In genomic region chr1:145696630-145696960, GRCh38 we compare ENCODE assay signal across 22 cellular contexts. TPM values are rescaled to one million over a fixed set of nuclear protein-coding genes. Genes with fewer than 3 reads are reported as not detected.
DNase-seq lines count a peak whose midpoint lies in the region; ATAC-seq, FAIRE-seq and TF ChIP-seq lines count a peak whose summit lies in the region.
"Had no signal": no experiment of that assay in that cellular context is flagged by ENCODE, and none has a peak within 500 bp of the region (broad histone marks: within the 10 kb centered on the region; RNA-seq: fewer than 3 reads in every experiment).

No MANE protein-coding gene starts in this region.

- H3K79me1 ChIP-seq in trophoblast cell (ENCODE audit: low read length) = peaks cover 15% of the 10 kb centered on the region

- no peak for ATAC-seq in K562

- no peak overlapping the region for H4K8ac ChIP-seq in trophoblast cell (ENCODE audit: low read depth, low read length)

- H2AFZ ChIP-seq in K562 (ENCODE audit: low read depth, low read length) = no peak overlapping the region
- no peak overlapping the region for H2AFZ ChIP-seq in trophoblast cell (ENCODE audit: insufficient read depth, low read length, poor library complexity)
- H2AFZ ChIP-seq: GM23248 had no signal

- no peak overlapping the region for H3K4me3 ChIP-seq in K562
- no peak overlapping the region for H3K4me3 ChIP-seq in trophoblast cell (ENCODE audit: low read depth, low read length)
- H3K4me3 ChIP-seq in kidney (ENCODE audit: low read length in 2 of 2) = peak overlapping the region in 1 of 2 donors; percentile 4
- H3K4me3 ChIP-seq: GM23248 had no signal

- no peak for TF ChIP-seq POLR2A in K562 (conservative IDR thresholded peaks at IDR 0.05)

- H2BK12ac ChIP-seq in trophoblast cell (ENCODE audit: low read length) = no peak overlapping the region

- no peak overlapping the region for H4K12ac ChIP-seq in trophoblast cell (ENCODE audit: low read depth, low read length)

- H3K4ac ChIP-seq in trophoblast cell (ENCODE audit: low read depth, low read length) = no peak overlapping the region

- no peak overlapping the region for H3K14ac ChIP-seq in trophoblast cell (ENCODE audit: low read length)

- BruUV-seq in K562 (replicated peaks; lab: Mats Ljungman, UMichigan) = no TSS peak

- H3K27me3 ChIP-seq in K562 (ENCODE audit: control insufficient read depth in 2 of 2, insufficient read depth in 2 of 2, low read length in 2 of 2) (peaks cover 0 to 6% of the 10 kb centered on the region in 2 experiments; a peak in 1 of 5 replicates), trophoblast cell (ENCODE audit: insufficient read depth, low read length) (no peaks in the 10 kb centered on the region)
- H3K27me3 ChIP-seq: BE2C had no signal

- H3K9me1 ChIP-seq in K562 (ENCODE audit: control insufficient read depth, insufficient read depth, low read length) = no peaks in the 10 kb centered on the region

- CTCF ChIA-PET in K562 (lab: Yijun Ruan, JAX; ENCODE audit: low intra/inter-chr PET ratio) = no interaction called here

- peaks cover 3 to 13% of the 10 kb centered on the region in 2 experiments; a peak in 2 of 5 replicates for H3K4me1 ChIP-seq in K562 (replicated peaks in 1 of 2; ENCODE audit: control insufficient read depth in 2 of 2, insufficient read depth in 2 of 2, low read length in 2 of 2)
- H3K4me1 ChIP-seq in trophoblast cell (ENCODE audit: control insufficient read depth in 1 of 2, insufficient read depth in 2 of 2, low read length in 2 of 2) = peaks cover 0 to 9% of the 10 kb centered on the region in 2 experiments
- peaks cover 7 to 8% of the 10 kb centered on the region in 2 donors for H3K4me1 ChIP-seq in kidney (ENCODE audit: control insufficient read depth in 1 of 2, insufficient read depth in 1 of 2, low read depth in 1 of 2, low read length in 2 of 2)
- H3K4me1 ChIP-seq: BE2C had no signal

- FAIRE-seq in K562 (lab: Jason Lieb, UNC) (no peak), kidney (lab: Jason Lieb, UNC) (no peak)
- FAIRE-seq: D721Med, G401.6, GM12891, GM19239, H54, HTR-8/SVneo had no signal

- H2BK120ac ChIP-seq in trophoblast cell (ENCODE audit: insufficient read depth, low read length, poor library complexity) = no peak overlapping the region

- H4K20me1 ChIP-seq in K562 (replicated peaks; ENCODE audit: control insufficient read depth, insufficient read depth, low read length) = no peaks in the 10 kb centered on the region

- in situ Hi-C loops in Caki2 (cut with HindIII; ENCODE audit: low pct_unique_long_range_greater_than_20kb, low sequenced_read_pairs) = no loop called here
- in situ Hi-C loops in K562 (cut with MboI) = no loop called here

- TF ChIP-seq RAD21 in K562 (CRISPR knock-in tag; conservative IDR thresholded peaks at IDR 0.05 in 1 of 2, IDR thresholded peaks at IDR 0.05 in 1 of 2) = no peak

- 27% methylated on average over 3 of the region's 3 CpGs for WGBS in K562 (ENCODE audit: insufficient coverage, low coverage, missing lambda C conversion rate)
- no CpG with 5 or more reads among the region's 3 CpGs for WGBS in trophoblast cell (ENCODE audit: extremely low coverage, insufficient coverage, insufficient read length)

- no peak overlapping the region for H3K27ac ChIP-seq in K562 (ENCODE audit: extremely low read depth, low read depth, low read length)
- no peak overlapping the region for H3K27ac ChIP-seq in trophoblast cell (ENCODE audit: low read depth, low read length)
- no peak overlapping the region for H3K27ac ChIP-seq in kidney (ENCODE audit: low read depth in 2 of 2, low read length in 2 of 2)
- H3K27ac ChIP-seq: GM23248 had no signal

- H3K4me2 ChIP-seq in K562 (ENCODE audit: insufficient read depth, low read length) = no peak overlapping the region
- H3K4me2 ChIP-seq in trophoblast cell (ENCODE audit: low read length) = no peak overlapping the region

- TF ChIP-seq CTCF in K562 (IDR thresholded peaks at IDR 0.05 in 2 of 3, conservative IDR thresholded peaks at IDR 0.05 in 1 of 3; ENCODE audit: insufficient read depth in 2 of 3, low read depth in 1 of 3, low read length in 3 of 3) = no peak
- no peak for TF ChIP-seq CTCF in kidney (IDR thresholded peaks at IDR 0.05; ENCODE audit: borderline replicate concordance, extremely low read depth, insufficient read depth)

- H3K36me3 ChIP-seq in K562 (ENCODE audit: control insufficient read depth, insufficient read depth, low read length) = no peaks in the 10 kb centered on the region
- peaks cover 2% of the 10 kb centered on the region in 2 experiments for H3K36me3 ChIP-seq in trophoblast cell (ENCODE audit: control insufficient read depth in 1 of 2, insufficient read depth in 2 of 2, low read length in 2 of 2)
- peaks cover 0 to 10% of the 10 kb centered on the region in 2 donors for H3K36me3 ChIP-seq in kidney (ENCODE audit: control insufficient read depth in 1 of 2, insufficient read depth in 2 of 2, low read length in 2 of 2)
- H3K36me3 ChIP-seq: BE2C had no signal

- TF ChIP-seq EP300 in K562 (IDR thresholded peaks at IDR 0.05; ENCODE audit: low read length) = no peak

- H3K9ac ChIP-seq in K562 (ENCODE audit: insufficient read depth in 1 of 2, low read depth in 2 of 2, low read length in 2 of 2) (no peak overlapping the region), trophoblast cell (ENCODE audit: low read length) (no peak overlapping the region), kidney (ENCODE audit: low read length in 2 of 2) (no peak overlapping the region)
- H3K9ac ChIP-seq: GM23248 had no signal

- intact Hi-C loops in K562 (cut with micrococcal nuclease) (no loop called here), kidney (cut with DNase I) (no loop called here)

- no peaks in the 10 kb centered on the region for H3K79me2 ChIP-seq in K562 (ENCODE audit: control insufficient read depth, insufficient read depth, low read length)
- H3K79me2 ChIP-seq in trophoblast cell (ENCODE audit: control insufficient read depth, insufficient read depth, low read length, poor library complexity) = peaks cover 1% of the 10 kb centered on the region

- no peak overlapping the region for H2BK5ac ChIP-seq in trophoblast cell (ENCODE audit: low read depth, low read length, poor library complexity)

- H3K18ac ChIP-seq in trophoblast cell (ENCODE audit: low read length) = no peak overlapping the region

- H2AK5ac ChIP-seq in trophoblast cell (ENCODE audit: low read length) = no peak overlapping the region

- no peak overlapping the region for H3K23ac ChIP-seq in trophoblast cell (ENCODE audit: low read length)

- DNase-seq in Caki2 (ENCODE audit: low read depth) (peak; percentile 52), K562 (ENCODE audit: extremely low read depth in 1 of 4, low spot score in 3 of 4) (no peak), kidney tubule cell (ENCODE audit: low spot score) (peak; percentile 83), trophoblast cell (no peak), NCI-H1105 (lab: John Stamatoyannopoulos, UW) (no peak), kidney (no peak), NCI-H1694 treated with DMSO at 0.1 percent for 48 hours (lab: John Stamatoyannopoulos, UW) (no peak)
- DNase-seq: BE2C; C1 segment of cervical spinal cord; CD4-positive, CD25-positive, alpha-beta regulatory T cell; CD8-positive, alpha-beta memory T cell; COR-L47; GM23248; HCEC 1CT; IMR-90 had no signal

- peak overlapping the region; percentile 30 for H4K91ac ChIP-seq in trophoblast cell (ENCODE audit: low read depth, low read length)

- POLR2A ChIA-PET in K562 (lab: Yijun Ruan, JAX) = interaction anchor here (1.4 kb wide), 1 partner anchor 8 kb away, joined by 5 read pairs; no protein-coding TSS in a partner anchor

- H3K9me3 ChIP-seq in K562 (replicated peaks; ENCODE audit: control insufficient read depth, insufficient read depth, low read depth, low read length) = no peaks in the 10 kb centered on the region
- peaks cover 2% of the 10 kb centered on the region for H3K9me3 ChIP-seq in trophoblast cell (ENCODE audit: insufficient read depth, low read depth, low read length)
- no peaks in the 10 kb centered on the region for H3K9me3 ChIP-seq in kidney (ENCODE audit: control insufficient read depth in 1 of 2, low read length in 2 of 2)
- H3K9me3 ChIP-seq: BE2C had no signal

RNA-seq across cellular contexts. Expression of gene PDZK1, which starts 10.6 kb away (rescaled TPM):
- 104 and 107 TPM in 2 replicates for total RNA-seq in Caki2 (2014; rRNA removed; shearing (Covaris generic); ENCODE audit: low replicate concordance)
- not detected in 2 replicates for total RNA-seq in K562 (2011; cell fraction: chromatin; rRNA removed; ENCODE audit: low replicate concordance)
- total RNA-seq in K562 (2011; cell fraction: nucleolus; rRNA removed) = not detected in 2 replicates
- 1.2 TPM in 1 of 2 replicates, not detected in the other for total RNA-seq in K562 (2011; cell fraction: nucleoplasm; rRNA removed)
- total RNA-seq in K562 (2014; rRNA removed) = not detected in 2 replicates
- total RNA-seq in K562 (2014; rRNA removed; fragmentation: Illumina TruSeq; extraction: Trizol) = 0.10 and 0.22 TPM in 2 replicates
- total RNA-seq in K562 (2015; rRNA removed; fragmentation: Illumina TruSeq; extraction: Trizol) = 0.11 and 0.23 TPM in 2 replicates
- total RNA-seq in K562 (2021) = 0.13 and 0.22 TPM in 2 replicates
- 0.04 TPM in 1 of 2 replicates, not detected in the other for polyA plus RNA-seq in K562 (2011; rRNA removed)
- 0.03 TPM in 1 of 2 replicates, not detected in the other for polyA plus RNA-seq in K562 (2011; cell fraction: cytosol; rRNA removed)
- 0.14 and 0.22 TPM in 2 replicates for polyA plus RNA-seq in K562 (2011; cell fraction: nucleus; rRNA removed)
- polyA plus RNA-seq in K562 (2012) = 0.25 and 0.43 TPM in 2 replicates
- polyA plus RNA-seq in K562 (2014; fragmentation: Illumina TruSeq; extraction: Trizol) = not detected in 2 replicates
- under 1 TPM; 0.07 to 0.21 TPM for polyA plus RNA-seq in K562 (2014; fragmentation: Nextera tagmentation; extraction: Ambion mirVana)
- 0.08 and 0.16 TPM in 2 replicates for polyA plus RNA-seq in K562 (2014; rRNA removed)
- 0.27 TPM in 1 of 2 replicates, not detected in the other for polyA minus RNA-seq in K562 (2011; rRNA and poly(A)+ RNA removed)
- polyA minus RNA-seq in K562 (2011; cell fraction: cytosol; rRNA and poly(A)+ RNA removed) = not detected in 2 replicates
- 0.11 TPM in 1 of 2 replicates, not detected in the other for polyA minus RNA-seq in K562 (2011; cell fraction: nucleus; rRNA and poly(A)+ RNA removed)
- polyA plus RNA-seq in trophoblast cell (2013) = 34.7 and 36.3 TPM in 2 replicates
- total RNA-seq in kidney = 152 TPM
- 659 TPM for polyA plus RNA-seq in kidney (ENCODE audit: insufficient read depth, low read depth, low replicate concordance)
- total RNA-seq: CD4-positive, CD25-positive, alpha-beta regulatory T cell; CD8-positive, alpha-beta memory T cell had no signal

RNA-seq across cellular contexts. Expression of gene CD160, which starts 22.7 kb away (rescaled TPM):
- not detected in 2 replicates for total RNA-seq in Caki2 (2014; rRNA removed; shearing (Covaris generic); ENCODE audit: low replicate concordance)
- total RNA-seq in K562 (2011; cell fraction: chromatin; rRNA removed; ENCODE audit: low replicate concordance) = not detected in 2 replicates
- total RNA-seq in K562 (2011; cell fraction: nucleolus; rRNA removed) = not detected in 2 replicates
- not detected in 2 replicates for total RNA-seq in K562 (2011; cell fraction: nucleoplasm; rRNA removed)
- total RNA-seq in K562 (2014; rRNA removed) = not detected in 2 replicates
- not detected in 2 replicates for total RNA-seq in K562 (2014; rRNA removed; fragmentation: Illumina TruSeq; extraction: Trizol)
- total RNA-seq in K562 (2015; rRNA removed; fragmentation: Illumina TruSeq; extraction: Trizol) = not detected in 2 replicates
- not detected in 2 replicates for total RNA-seq in K562 (2021)
- 0.05 TPM in 1 of 2 replicates, not detected in the other for polyA plus RNA-seq in K562 (2011; rRNA removed)
- polyA plus RNA-seq in K562 (2011; cell fraction: cytosol; rRNA removed) = not detected in 2 replicates
- not detected in 2 replicates for polyA plus RNA-seq in K562 (2011; cell fraction: nucleus; rRNA removed)
- polyA plus RNA-seq in K562 (2012) = 0.17 and 0.22 TPM in 2 replicates
- not detected in 2 replicates for polyA plus RNA-seq in K562 (2014; fragmentation: Illumina TruSeq; extraction: Trizol)
- polyA plus RNA-seq in K562 (2014; fragmentation: Nextera tagmentation; extraction: Ambion mirVana) = under 1 TPM in 1 of 2 experiments, not detected in 1; 0.01 TPM
- polyA plus RNA-seq in K562 (2014; rRNA removed) = not detected in 2 replicates
- polyA minus RNA-seq in K562 (2011; rRNA and poly(A)+ RNA removed) = not detected in 2 replicates
- polyA minus RNA-seq in K562 (2011; cell fraction: cytosol; rRNA and poly(A)+ RNA removed) = not detected in 2 replicates
- not detected in 2 replicates for polyA minus RNA-seq in K562 (2011; cell fraction: nucleus; rRNA and poly(A)+ RNA removed)
- polyA plus RNA-seq in trophoblast cell (2013) = 0.28 and 0.30 TPM in 2 replicates
- total RNA-seq in kidney = 0.60 TPM
- not detected for polyA plus RNA-seq in kidney (ENCODE audit: insufficient read depth, low read depth, low replicate concordance)
- total RNA-seq: A172; CD4-positive, CD25-positive, alpha-beta regulatory T cell; GM23248; IMR-90 had no signal
- polyA plus RNA-seq: IMR-90 had no signal

Comparison
In these comparisons a context has a peak if more than half of its experiments do, and no peak if none do; other contexts are left out.
1. DNase-seq: peak in Caki2 (single experiment) and kidney tubule cell (single experiment); none in K562 (0 of 4), trophoblast cell (0 of 2), NCI-H1105 (single experiment), kidney (single experiment) and NCI-H1694 treated with DMSO at 0.1 percent for 48 hours (single experiment).
2. RNA of gene PDZK1, which starts 10.6 kb away (total RNA-seq): 152 TPM in kidney (single experiment) and 104 to 107 TPM in Caki2; 0.10 to 1.2 TPM in K562; every median in the first group is over 10 times any median in the second.